8 cellular contexts compared by ENCODE assay signal in genomic region chr15:30990451-30991300, GRCh38. TPM values are rescaled to one million over a fixed set of nuclear protein-coding genes. Genes with fewer than 3 reads are reported as not detected.
A peak's percentile ranks its signal among the peaks of the same experiment; 100 is the strongest.
DNase-seq lines count a peak whose midpoint lies in the region; ATAC-seq and TF ChIP-seq lines count a peak whose summit lies in the region.

No MANE protein-coding gene starts in this region.

- H3K9ac ChIP-seq in Karpas-422 (ENCODE audit: low read length) (peak overlapping the region; percentile 85), iPS-15b (ENCODE audit: low read depth, low read length) (peak overlapping the region; percentile 87)

- H3K27me3 Mint-ChIP-seq in activated CD4-positive, alpha-beta T cell treated with anti-CD3 and anti-CD28 coated beads, Interleukin-2, amount 10 ng/mL, durations not matched to agents 24 days and 14 days = peaks cover 8% of the 10 kb centered on the region

- H4K20me1 ChIP-seq in Karpas-422 (ENCODE audit: insufficient read depth, low read depth, low read length) = no peaks in the 10 kb centered on the region

- peak overlapping the region; percentile 94 for H3K27ac Mint-ChIP-seq in activated CD4-positive, alpha-beta T cell treated with anti-CD3 and anti-CD28 coated beads, Interleukin-2, amount 10 ng/mL, durations not matched to agents 24 days and 14 days

- intact Hi-C loops in activated CD4-positive, alpha-beta T cell treated with anti-CD3 and anti-CD28 coated beads, Interleukin-2, amount 10 ng/mL, durations not matched to agents 24 days and 14 days (cut with micrococcal nuclease) = loop anchor here (1.0 to 5.0 kb wide), 6 partner anchors 86 to 882 kb away; partner anchors contain the start of genes KLF13 and OTUD7A
- intact Hi-C loops in adrenal gland (cut with DNase I) = no loop called here

- 3 to 6% (median 4%) methylated on average over 20 to 28 of the region's 28 CpGs for WGBS in adrenal gland, 4 donors

- H3K27me3 ChIP-seq in Karpas-422 (ENCODE audit: low read length) (no peaks in the 10 kb centered on the region), adrenal gland (no peaks in the 10 kb centered on the region), iPS-15b (ENCODE audit: control insufficient read depth, insufficient read depth, low read length) (no peaks in the 10 kb centered on the region)

- no peaks in the 10 kb centered on the region for H3K9me2 ChIP-seq in Karpas-422 (replicated peaks; ENCODE audit: insufficient read depth, low read length)

- H3K27ac ChIP-seq in Karpas-422 (ENCODE audit: low read length) (peak overlapping the region; percentile 41), adrenal gland (peak overlapping the region; percentile 60 to 98 (median 93))

- no peaks in the 10 kb centered on the region for H3K9me3 ChIP-seq in Karpas-422 (ENCODE audit: low read length)
- no peaks in the 10 kb centered on the region for H3K9me3 ChIP-seq in adrenal gland (replicated peaks in 1 of 3)
- no peaks in the 10 kb centered on the region for H3K9me3 ChIP-seq in iPS-15b (ENCODE audit: control insufficient read depth, insufficient read depth, low read length)

- peak overlapping the region; percentile 42 for H2AFZ ChIP-seq in Karpas-422 (ENCODE audit: low read length)

- H3K4me2 ChIP-seq in Karpas-422 (ENCODE audit: low read depth, low read length, poor library complexity, severe bottlenecking) = peak overlapping the region; percentile 90

- H3K36me3 Mint-ChIP-seq in activated CD4-positive, alpha-beta T cell treated with anti-CD3 and anti-CD28 coated beads, Interleukin-2, amount 10 ng/mL, durations not matched to agents 24 days and 14 days (ENCODE audit: low read depth) = peaks cover 10% of the 10 kb centered on the region

- H3K4me3 Mint-ChIP-seq in activated CD4-positive, alpha-beta T cell treated with anti-CD3 and anti-CD28 coated beads, Interleukin-2, amount 10 ng/mL, durations not matched to agents 24 days and 14 days = peak overlapping the region; percentile 95

- H3K9me3 Mint-ChIP-seq in activated CD4-positive, alpha-beta T cell treated with anti-CD3 and anti-CD28 coated beads, Interleukin-2, amount 10 ng/mL, durations not matched to agents 24 days and 14 days = no peaks in the 10 kb centered on the region

- no peak for TF ChIP-seq CTCF in adrenal gland (IDR thresholded peaks at IDR 0.05)

- no peak for TF ChIP-seq POLR2A in adrenal gland (IDR thresholded peaks at IDR 0.05)

- peaks cover 28% of the 10 kb centered on the region for H3K79me2 ChIP-seq in Karpas-422 (ENCODE audit: low read length)

- ATAC-seq in HG03175 (IDR thresholded peaks at IDR 0.05; ENCODE audit: unreplicated experiment) (no peak), GM19023 (IDR thresholded peaks at IDR 0.05; ENCODE audit: unreplicated experiment) (no peak)

- H3K4me1 ChIP-seq in Karpas-422 (ENCODE audit: low read length) = peaks cover 15% of the 10 kb centered on the region
- H3K4me1 ChIP-seq in adrenal gland (replicated peaks in 1 of 2) = peaks cover 23 to 32% of the 10 kb centered on the region in 2 donors
- peaks cover 7% of the 10 kb centered on the region for H3K4me1 ChIP-seq in iPS-15b (ENCODE audit: control insufficient read depth, insufficient read depth, low read length)

- H3K4me1 Mint-ChIP-seq in activated CD4-positive, alpha-beta T cell treated with anti-CD3 and anti-CD28 coated beads, Interleukin-2, amount 10 ng/mL, durations not matched to agents 24 days and 14 days = peaks cover 24% of the 10 kb centered on the region

- H3K4me3 ChIP-seq in Karpas-422 (ENCODE audit: low read length) (peak overlapping the region; percentile 84), adrenal gland (peak overlapping the region; percentile 46 to 95 (median 82)), iPS-15b (ENCODE audit: low read depth, low read length) (peak overlapping the region; percentile 92)

- H3K36me3 ChIP-seq in Karpas-422 (ENCODE audit: insufficient read depth, low read length) = no peaks in the 10 kb centered on the region
- no peaks in the 10 kb centered on the region for H3K36me3 ChIP-seq in adrenal gland (replicated peaks in 1 of 2)
- no peaks in the 10 kb centered on the region for H3K36me3 ChIP-seq in iPS-15b (ENCODE audit: control insufficient read depth, insufficient read depth, low read length)

- no peak for DNase-seq in activated CD4-positive, alpha-beta T cell treated with anti-CD3 and anti-CD28 coated beads, Interleukin-2, amount 10 ng/mL, durations not matched to agents 24 days and 14 days
- no peak for DNase-seq in activated CD4-positive, alpha-beta T cell treated with anti-CD3 and anti-CD28 coated beads for 4 hours
- DNase-seq in Karpas-422 = peak; percentile 53
- DNase-seq in adrenal gland = peak in 2 of 7 donors; percentile 37 to 45
- DNase-seq in smooth muscle cell of the brain vasculature (ENCODE audit: low read depth, low spot score) = peak; percentile 32

RNA-seq across cellular contexts. Expression of gene MTMR10, which starts 0.8 kb away (rescaled TPM):
- total RNA-seq in activated CD4-positive, alpha-beta T cell treated with anti-CD3 and anti-CD28 coated beads, Interleukin-2, amount 10 ng/mL, durations not matched to agents 24 days and 14 days = 11.3 and 12.3 TPM in 2 replicates
- 13.1 and 25.5 TPM in 2 replicates for total RNA-seq in Karpas-422 (2014; rRNA removed; shearing (Covaris generic); ENCODE audit: low replicate concordance)
- 10 to 100 TPM; 12.7 to 42.7 (median 26.8) TPM for total RNA-seq in adrenal gland
- 10 to 100 TPM in 2 of 3 donors, 1 to 10 TPM in 1; 9.2 to 21.1 (median 17.8) TPM for polyA plus RNA-seq in adrenal gland

Comparison
In these comparisons a context has a peak if more than half of its experiments do, and no peak if none do; other contexts are left out.
1. DNase-seq: peak in Karpas-422 (single experiment) and smooth muscle cell of the brain vasculature (single experiment); none in activated CD4-positive, alpha-beta T cell treated with anti-CD3 and anti-CD28 coated beads, Interleukin-2, amount 10 ng/mL, durations not matched to agents 24 days and 14 days (single experiment) and activated CD4-positive, alpha-beta T cell treated with anti-CD3 and anti-CD28 coated beads for 4 hours (0 of 2).
2. Peak in every context shown above with its lines, with median percentiles within 50 percentile points of each other: H3K4me3 ChIP-seq.